ENCODE assay signal across 8 cellular contexts in the genomic region with DNA sequence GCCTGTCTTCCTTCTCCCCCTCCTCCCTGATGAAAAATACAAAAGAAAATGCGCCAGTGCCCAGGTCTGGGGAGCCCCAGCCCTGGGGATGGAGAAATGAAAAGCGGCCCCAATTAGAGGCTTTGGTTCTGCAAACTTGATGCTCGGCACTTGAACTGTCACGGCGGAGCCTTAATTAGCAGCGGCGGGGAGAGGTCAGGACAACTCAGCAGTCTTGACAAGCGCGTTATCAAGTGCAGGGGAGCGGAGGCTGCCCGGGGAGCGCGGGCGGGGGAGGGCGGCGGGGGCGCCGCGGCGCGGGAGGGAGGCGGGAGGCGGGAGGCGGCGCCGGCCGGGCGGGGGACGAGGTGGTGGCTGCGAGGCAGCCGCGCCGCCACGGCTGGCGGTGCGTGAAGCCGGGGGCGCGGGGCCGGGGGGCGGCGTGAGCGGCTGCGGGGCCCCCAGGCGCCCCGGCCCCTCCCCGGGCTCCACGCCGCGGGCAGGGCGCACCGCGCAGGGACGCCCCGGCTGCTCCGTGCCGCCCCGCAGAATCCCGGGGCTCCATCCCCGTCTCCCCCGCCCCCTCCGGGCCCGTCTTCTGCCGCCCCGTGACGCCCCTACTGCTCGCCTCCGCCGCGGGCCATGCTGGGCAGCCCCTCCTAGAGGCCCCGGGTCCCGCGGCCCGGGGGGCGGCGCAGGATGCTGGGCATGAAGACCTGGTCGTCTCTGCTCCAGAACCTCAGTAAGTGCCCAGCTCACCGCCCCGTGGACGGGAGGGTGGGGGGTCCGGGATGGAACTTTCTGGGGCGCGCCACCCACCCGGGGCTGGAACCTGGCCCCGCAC.
A peak's percentile ranks its signal among the peaks of the same experiment; 100 is the strongest.
DNase-seq lines count a peak whose midpoint lies in the region; ATAC-seq and TF ChIP-seq lines count a peak whose summit lies in the region.

No MANE protein-coding gene starts in this region.

- peak; percentile 61 to 64 for ATAC-seq in stimulated activated naive B cell treated with anti-CD40 and anti-IgM and Interleukin-4, amounts not matched to agents 10 μg/mL and 1 μg/mL and 100 μg/mL, for 72 hours (replicated peaks)
- ATAC-seq in GM21619 (IDR thresholded peaks at IDR 0.05; ENCODE audit: unreplicated experiment) (no peak), GM18909 (IDR thresholded peaks at IDR 0.05; ENCODE audit: poor library complexity, unreplicated experiment) (no peak)

- peaks cover 21 to 38% of the 10 kb centered on the region in 2 donors for H3K27me3 Mint-ChIP-seq in CD8-positive, alpha-beta memory T cell
- H3K27me3 Mint-ChIP-seq in activated CD4-positive, alpha-beta T cell treated with anti-CD3 and anti-CD28 coated beads, Interleukin-2, amount 10 ng/mL, durations not matched to agents 7 days and 5 days, result peaks cover 35% of the 10 kb centered on the region
- peaks cover 59 to 69% of the 10 kb centered on the region in 2 donors for H3K27me3 Mint-ChIP-seq in stimulated activated naive B cell treated with anti-CD40 and anti-IgM and Interleukin-4, amounts not matched to agents 10 μg/mL and 1 μg/mL and 100 μg/mL, for 72 hours

- peak overlapping the region; percentile 78 for H3K27ac ChIP-seq in CD8-positive, alpha-beta memory T cell (ENCODE audit: low read depth, low read length)
- peak overlapping the region; percentile 81 for H3K27ac ChIP-seq in hepatocyte

- no peak for TF ChIP-seq CTCF in hepatocyte (IDR thresholded peaks at IDR 0.05; ENCODE audit: poor library complexity)

- no peak overlapping the region for H2AFZ ChIP-seq in hepatocyte

- no peaks in the 10 kb centered on the region for H4K20me1 ChIP-seq in hepatocyte (ENCODE audit: insufficient read depth, poor library complexity, severe bottlenecking)

- no peaks in the 10 kb centered on the region for H3K9me2 ChIP-seq in hepatocyte (replicated peaks; ENCODE audit: insufficient read depth)

- CTCF ChIA-PET in CD8-positive, alpha-beta memory T cell (lab: Charles Lee), result interaction anchor here (1.0 to 2.2 kb wide), 3 partner anchors 28 to 95 kb away, joined by 4 to 7 read pairs (median 4); no protein-coding TSS in a partner anchor
- CTCF ChIA-PET in activated CD4-positive, alpha-beta T cell treated with anti-CD3 and anti-CD28 coated beads, Interleukin-2, amount 10 ng/mL, durations not matched to agents 7 days and 5 days (lab: Charles Lee), result interaction anchor here (0.5 kb wide), 1 partner anchor 39 kb away, joined by 4 read pairs; no protein-coding TSS in a partner anchor

- H3K27ac Mint-ChIP-seq in CD8-positive, alpha-beta memory T cell, result peak overlapping the region in 2 of 8 donors; percentile 49 to 80
- H3K27ac Mint-ChIP-seq in activated CD4-positive, alpha-beta T cell treated with anti-CD3 and anti-CD28 coated beads, Interleukin-2, amount 10 ng/mL, durations not matched to agents 7 days and 5 days, result peak overlapping the region; percentile 6
- H3K27ac Mint-ChIP-seq in stimulated activated naive B cell treated with anti-CD40 and anti-IgM and Interleukin-4, amounts not matched to agents 10 μg/mL and 1 μg/mL and 100 μg/mL, for 72 hours, result no peak overlapping the region

- peak overlapping the region; percentile 25 to 86 (median 84) for H3K4me3 Mint-ChIP-seq in CD8-positive, alpha-beta memory T cell
- no peak overlapping the region for H3K4me3 Mint-ChIP-seq in activated CD4-positive, alpha-beta T cell treated with anti-CD3 and anti-CD28 coated beads, Interleukin-2, amount 10 ng/mL, durations not matched to agents 7 days and 5 days
- peak overlapping the region; percentile 70 to 83 for H3K4me3 Mint-ChIP-seq in stimulated activated naive B cell treated with anti-CD40 and anti-IgM and Interleukin-4, amounts not matched to agents 10 μg/mL and 1 μg/mL and 100 μg/mL, for 72 hours

- no peak for DNase-seq in CD8-positive, alpha-beta memory T cell
- DNase-seq in NCI-H1092 treated with DMSO at 0.1 percent for 48 hours (lab: John Stamatoyannopoulos, UW), result peak; percentile 95
- DNase-seq in activated CD4-positive, alpha-beta T cell treated with anti-CD3 and anti-CD28 coated beads, Interleukin-2, amount 10 ng/mL, durations not matched to agents 7 days and 5 days, result no peak
- DNase-seq in hepatocyte (ENCODE audit: low spot score), result peak; percentile 80
- DNase-seq in stimulated activated naive B cell treated with anti-CD40 and anti-IgM and Interleukin-4, amounts not matched to agents 10 μg/mL and 1 μg/mL and 100 μg/mL, for 72 hours, result no peak
- no peak for DNase-seq in OCI-M2 (lab: John Stamatoyannopoulos, UW; ENCODE audit: unreplicated experiment)

- peaks cover 5 to 14% (median 5%) of the 10 kb centered on the region in 3 donors for H3K4me1 Mint-ChIP-seq in CD8-positive, alpha-beta memory T cell
- peaks cover 2% of the 10 kb centered on the region for H3K4me1 Mint-ChIP-seq in activated CD4-positive, alpha-beta T cell treated with anti-CD3 and anti-CD28 coated beads, Interleukin-2, amount 10 ng/mL, durations not matched to agents 7 days and 5 days
- H3K4me1 Mint-ChIP-seq in stimulated activated naive B cell treated with anti-CD40 and anti-IgM and Interleukin-4, amounts not matched to agents 10 μg/mL and 1 μg/mL and 100 μg/mL, for 72 hours, result peaks cover 16 to 30% of the 10 kb centered on the region in 2 donors

- peaks cover 21% of the 10 kb centered on the region for H3K27me3 ChIP-seq in CD8-positive, alpha-beta memory T cell (ENCODE audit: insufficient read depth, low read length, poor library complexity, severe bottlenecking)
- no peaks in the 10 kb centered on the region for H3K27me3 ChIP-seq in hepatocyte

- H3K9me3 Mint-ChIP-seq in CD8-positive, alpha-beta memory T cell, result no peaks in the 10 kb centered on the region
- H3K9me3 Mint-ChIP-seq in activated CD4-positive, alpha-beta T cell treated with anti-CD3 and anti-CD28 coated beads, Interleukin-2, amount 10 ng/mL, durations not matched to agents 7 days and 5 days, result no peaks in the 10 kb centered on the region
- no peaks in the 10 kb centered on the region for H3K9me3 Mint-ChIP-seq in stimulated activated naive B cell treated with anti-CD40 and anti-IgM and Interleukin-4, amounts not matched to agents 10 μg/mL and 1 μg/mL and 100 μg/mL, for 72 hours

- peaks cover 10% of the 10 kb centered on the region for H3K4me1 ChIP-seq in CD8-positive, alpha-beta memory T cell (ENCODE audit: insufficient read depth, low read length)
- H3K4me1 ChIP-seq in hepatocyte (ENCODE audit: insufficient read depth), result peaks cover 60% of the 10 kb centered on the region

- H3K4me2 ChIP-seq in hepatocyte, result peak overlapping the region; percentile 90

- peak overlapping the region; percentile 67 for H3K4me3 ChIP-seq in CD8-positive, alpha-beta memory T cell (ENCODE audit: low read length)
- no peak overlapping the region for H3K4me3 ChIP-seq in hepatocyte

- POLR2A ChIA-PET in CD8-positive, alpha-beta memory T cell (lab: Charles Lee), result no interaction called here
- POLR2A ChIA-PET in activated CD4-positive, alpha-beta T cell treated with anti-CD3 and anti-CD28 coated beads, Interleukin-2, amount 10 ng/mL, durations not matched to agents 7 days and 5 days (lab: Charles Lee), result no interaction called here

- no peaks in the 10 kb centered on the region for H3K36me3 ChIP-seq in CD8-positive, alpha-beta memory T cell (ENCODE audit: insufficient read depth, low read length)
- H3K36me3 ChIP-seq in hepatocyte (replicated peaks; ENCODE audit: insufficient read depth, low read depth), result no peaks in the 10 kb centered on the region

- peaks cover 0 to 1% (median 0%) of the 10 kb centered on the region in 3 donors for H3K36me3 Mint-ChIP-seq in CD8-positive, alpha-beta memory T cell
- no peaks in the 10 kb centered on the region for H3K36me3 Mint-ChIP-seq in activated CD4-positive, alpha-beta T cell treated with anti-CD3 and anti-CD28 coated beads, Interleukin-2, amount 10 ng/mL, durations not matched to agents 7 days and 5 days (ENCODE audit: low read depth)
- H3K36me3 Mint-ChIP-seq in stimulated activated naive B cell treated with anti-CD40 and anti-IgM and Interleukin-4, amounts not matched to agents 10 μg/mL and 1 μg/mL and 100 μg/mL, for 72 hours, result no peaks in the 10 kb centered on the region

- H3K79me2 ChIP-seq in hepatocyte, result peaks cover 22% of the 10 kb centered on the region

- no peaks in the 10 kb centered on the region for H3K9me3 ChIP-seq in CD8-positive, alpha-beta memory T cell (ENCODE audit: low read length)
- no peaks in the 10 kb centered on the region for H3K9me3 ChIP-seq in hepatocyte (ENCODE audit: low read depth)

- 2% methylated on average over 22 of the region's 85 CpGs for WGBS in hepatocyte (ENCODE audit: low lambda C conversion rate, missing lambda C conversion rate)

Comparison
In these comparisons a context has a peak if more than half of its experiments do, and no peak if none do; other contexts are left out.
1. DNase-seq: peak in NCI-H1092 treated with DMSO at 0.1 percent for 48 hours (single experiment) and hepatocyte (single experiment); none in CD8-positive, alpha-beta memory T cell (0 of 5), activated CD4-positive, alpha-beta T cell treated with anti-CD3 and anti-CD28 coated beads, Interleukin-2, amount 10 ng/mL, durations not matched to agents 7 days and 5 days (single experiment), stimulated activated naive B cell treated with anti-CD40 and anti-IgM and Interleukin-4, amounts not matched to agents 10 μg/mL and 1 μg/mL and 100 μg/mL, for 72 hours (single experiment) and OCI-M2 (single experiment).
2. ATAC-seq: peak in stimulated activated naive B cell treated with anti-CD40 and anti-IgM and Interleukin-4, amounts not matched to agents 10 μg/mL and 1 μg/mL and 100 μg/mL, for 72 hours (2 of 2); none in GM21619 (single experiment) and GM18909 (single experiment).